Comparison of ENCODE assay signal across 21 cellular contexts in the genomic region with DNA sequence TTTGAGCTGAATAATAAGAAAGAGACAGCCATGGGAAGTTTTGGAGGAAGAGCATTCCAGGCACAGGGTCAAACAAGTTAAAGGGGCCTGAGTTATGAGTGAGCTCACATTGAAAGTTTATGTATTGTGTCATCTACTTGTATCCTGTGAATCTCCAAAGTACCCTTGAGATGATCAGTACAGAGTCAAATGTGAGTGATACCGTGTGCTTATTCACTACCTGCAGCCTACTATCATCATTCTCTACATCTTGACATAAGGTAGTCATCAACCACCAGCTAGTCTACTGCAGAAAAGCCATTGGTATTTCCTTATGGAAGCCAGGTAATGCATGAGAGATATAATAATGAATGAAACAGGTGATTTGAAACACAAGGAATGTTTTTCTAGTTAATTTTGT. TPM values are rescaled to one million over a fixed set of nuclear protein-coding genes. Genes with fewer than 3 reads are reported as not detected.
A peak's percentile ranks its signal among the peaks of the same experiment; 100 is the strongest.
DNase-seq lines count a peak whose midpoint lies in the region; FAIRE-seq and TF ChIP-seq lines count a peak whose summit lies in the region.
"Had no signal": no experiment of that assay in that cellular context is flagged by ENCODE, and none has a peak within 500 bp of the region (broad histone marks: within the 10 kb centered on the region; RNA-seq: fewer than 3 reads in every experiment).

No MANE protein-coding gene starts in this region.

- no peak overlapping the region for H3K9ac ChIP-seq in keratinocyte (ENCODE audit: control insufficient read depth, extremely low read depth, insufficient read depth, low read length)
- H3K9ac ChIP-seq: GM23248 had no signal

- H3K4me3 ChIP-seq in keratinocyte (ENCODE audit: control insufficient read depth in 2 of 3, extremely low read depth in 1 of 3, insufficient read depth in 2 of 3, low read depth in 1 of 3, low read length in 3 of 3) (no peak overlapping the region), osteoblast (ENCODE audit: insufficient read depth, low read length) (no peak overlapping the region)
- H3K4me3 ChIP-seq: A549, GM23248 had no signal

- peak overlapping the region; percentile 61 for H3K27ac Mint-ChIP-seq in dendritic cell treated with granulocyte-macrophage colony-stimulating factor and Interleukin-4, amounts not matched to agents 40 ng/mL and 50 ng/mL, for 4 days

- H3K27me3 ChIP-seq in keratinocyte (ENCODE audit: control insufficient read depth, extremely low read depth, insufficient read depth, low read length): no peaks in the 10 kb centered on the region
- H3K27me3 ChIP-seq in osteoblast (ENCODE audit: insufficient read depth, low read length): peaks cover 16% of the 10 kb centered on the region

- no peak overlapping the region for H3K4me3 Mint-ChIP-seq in dendritic cell treated with granulocyte-macrophage colony-stimulating factor and Interleukin-4, amounts not matched to agents 40 ng/mL and 50 ng/mL, for 4 days

- H4K20me1 ChIP-seq in keratinocyte (ENCODE audit: control insufficient read depth, extremely low read depth, insufficient read depth, low read length) (no peaks in the 10 kb centered on the region), osteoblast (ENCODE audit: insufficient read depth, low read length) (no peaks in the 10 kb centered on the region)

- H3K36me3 ChIP-seq in keratinocyte (ENCODE audit: control insufficient read depth in 2 of 2, extremely low read depth in 1 of 2, insufficient read depth in 2 of 2, low read length in 2 of 2) (no peaks in the 10 kb centered on the region), osteoblast (ENCODE audit: insufficient read depth, low read length) (no peaks in the 10 kb centered on the region)
- H3K36me3 ChIP-seq: BE2C had no signal

- no peaks in the 10 kb centered on the region for H3K9me1 ChIP-seq in keratinocyte (ENCODE audit: control insufficient read depth, extremely low read depth, insufficient read depth, low read length)

- peaks cover 52% of the 10 kb centered on the region for H3K4me1 ChIP-seq in keratinocyte (ENCODE audit: control insufficient read depth, extremely low read depth, insufficient read depth, low read length)
- peaks cover 24% of the 10 kb centered on the region for H3K4me1 ChIP-seq in osteoblast (ENCODE audit: insufficient read depth, low read length)
- H3K4me1 ChIP-seq: A549, BE2C had no signal

- peaks cover 8% of the 10 kb centered on the region for H3K79me2 ChIP-seq in keratinocyte (ENCODE audit: control insufficient read depth, insufficient read depth, low read length)
- peaks cover 10% of the 10 kb centered on the region for H3K79me2 ChIP-seq in osteoblast (ENCODE audit: insufficient read depth, low read length)

- CTCF ChIA-PET in RWPE1 (lab: Yijun Ruan, JAX): interaction anchor here (0.6 kb wide), 2 partner anchors 51 to 336 kb away, joined by 3 read pairs; no protein-coding TSS in a partner anchor

- FAIRE-seq in keratinocyte (lab: Jason Lieb, UNC): peak; percentile 93
- FAIRE-seq: A549, D721Med, H54, HepG2, HTR-8/SVneo had no signal

- H3K4me2 ChIP-seq in keratinocyte (ENCODE audit: control insufficient read depth, extremely low read depth, insufficient read depth, low read depth, low read length) (no peak overlapping the region), osteoblast (ENCODE audit: insufficient read depth, low read length) (no peak overlapping the region)
- H3K4me2 ChIP-seq: A549 had no signal

- H3K9me3 ChIP-seq in keratinocyte (ENCODE audit: control insufficient read depth, low read depth, low read length) (no peaks in the 10 kb centered on the region), osteoblast (ENCODE audit: low read depth, low read length) (no peaks in the 10 kb centered on the region)
- H3K9me3 ChIP-seq: A549, BE2C had no signal

- peaks cover 4% of the 10 kb centered on the region for H3K27me3 Mint-ChIP-seq in dendritic cell treated with granulocyte-macrophage colony-stimulating factor and Interleukin-4, amounts not matched to agents 40 ng/mL and 50 ng/mL, for 4 days

- H3K36me3 Mint-ChIP-seq in dendritic cell treated with granulocyte-macrophage colony-stimulating factor and Interleukin-4, amounts not matched to agents 40 ng/mL and 50 ng/mL, for 4 days (ENCODE audit: low read depth): peaks cover 19% of the 10 kb centered on the region

- DNase-seq in RWPE1 (ENCODE audit: low spot score) (peak; percentile 15), keratinocyte (ENCODE audit: low read depth, low spot score) (peak; percentile 75), SKM-1 (lab: John Stamatoyannopoulos, UW; ENCODE audit: unreplicated experiment) (no peak), osteoblast (ENCODE audit: insufficient read length, low spot score, missing footprints) (no peak), 8988T (no peak)
- DNase-seq in stimulated activated CD4-positive, alpha-beta T cell treated with anti-CD3 and anti-CD28 coated beads, Interleukin-2, amount 100 ng/mL, for 48 hours: no peak
- DNase-seq: BE2C; CD4-positive, alpha-beta memory T cell; DMS153; DMS79 treated with DMSO at 0.1 percent for 48 hours; EL; GDM1; GM23248 had no signal

- peaks cover 30% of the 10 kb centered on the region for H3K4me1 Mint-ChIP-seq in dendritic cell treated with granulocyte-macrophage colony-stimulating factor and Interleukin-4, amounts not matched to agents 40 ng/mL and 50 ng/mL, for 4 days (ENCODE audit: low read depth)

- no peak overlapping the region for H3K27ac ChIP-seq in RWPE1
- H3K27ac ChIP-seq in keratinocyte (ENCODE audit: control insufficient read depth, insufficient read depth, low read length): peak overlapping the region; percentile 57
- no peak overlapping the region for H3K27ac ChIP-seq in osteoblast (ENCODE audit: low read depth, low read length)
- H3K27ac ChIP-seq: A549, C4-2B, GM23248 had no signal

- H3K9me3 Mint-ChIP-seq in dendritic cell treated with granulocyte-macrophage colony-stimulating factor and Interleukin-4, amounts not matched to agents 40 ng/mL and 50 ng/mL, for 4 days: no peaks in the 10 kb centered on the region
- H3K9me3 Mint-ChIP-seq: CD4-positive, alpha-beta memory T cell had no signal

- H2AFZ ChIP-seq in keratinocyte (ENCODE audit: control insufficient read depth, low read length): no peak overlapping the region
- H2AFZ ChIP-seq in osteoblast (ENCODE audit: low read length): no peak overlapping the region
- H2AFZ ChIP-seq: GM23248 had no signal

- dilution Hi-C loops in keratinocyte (cut with MboI; ENCODE audit: extremely low pct_ligation_motif_present, low sequenced_read_pairs): no loop called here

- POLR2A ChIA-PET in RWPE1 (lab: Yijun Ruan, JAX; ENCODE audit: low non-redundant PET): no interaction called here

- intact Hi-C loops in dendritic cell treated with granulocyte-macrophage colony-stimulating factor and Interleukin-4, amounts not matched to agents 40 ng/mL and 50 ng/mL, for 4 days (cut with micrococcal nuclease): loop anchor here (5.0 kb wide), 1 partner anchor 222 kb away; no protein-coding TSS in a partner anchor

- TF ChIP-seq CTCF in RWPE1 (conservative IDR thresholded peaks at IDR 0.05; ENCODE audit: low read depth) (no peak), keratinocyte (optimal IDR thresholded peaks at IDR 0.05 in 1 of 3, IDR thresholded peaks at IDR 0.05 in 1 of 3, conservative IDR thresholded peaks at IDR 0.05 in 1 of 3; ENCODE audit: extremely low read depth in 1 of 3, insufficient read depth in 2 of 3, low read length in 3 of 3) (no peak), osteoblast (IDR thresholded peaks at IDR 0.05; ENCODE audit: extremely low read depth, low read depth, low read length) (no peak)

RNA-seq across cellular contexts. Expression of a gene that starts 3.0 kb away (rescaled TPM):
- polyA plus RNA-seq in keratinocyte: 8.9 to 18.9 TPM (median 18.2 TPM) in 3 replicates
- 2.1 TPM for polyA plus RNA-seq in keratinocyte (2011; ENCODE audit: low read depth)
- polyA plus RNA-seq in keratinocyte (2011; cell fraction: cytosol; rRNA removed): 14.5 and 22.9 TPM in 2 replicates
- polyA plus RNA-seq in keratinocyte (2011; cell fraction: nucleus; rRNA removed): 15.1 and 18.9 TPM in 2 replicates
- polyA plus RNA-seq in keratinocyte (2012; ENCODE audit: low replicate concordance): 6.3 and 28.6 TPM in 2 replicates
- polyA minus RNA-seq in keratinocyte: 12.8 to 25.6 TPM (median 19.9 TPM) in 3 replicates
- polyA minus RNA-seq in keratinocyte (2011; cell fraction: cytosol; rRNA and poly(A)+ RNA removed): 34.7 TPM
- polyA minus RNA-seq in keratinocyte (2011; cell fraction: nucleus; rRNA and poly(A)+ RNA removed): 17.6 and 27.0 TPM in 2 replicates
- 29.0 and 56.0 TPM in 2 replicates for total RNA-seq in osteoblast
- total RNA-seq: HepG2 had no signal
- polyA plus RNA-seq: HepG2 had no signal

RNA-seq across cellular contexts. Expression of a gene that starts 59.1 kb away (rescaled TPM):
- not detected in 3 replicates for polyA plus RNA-seq in keratinocyte
- not detected for polyA plus RNA-seq in keratinocyte (2011; ENCODE audit: low read depth)
- not detected in 2 replicates for polyA plus RNA-seq in keratinocyte (2011; cell fraction: cytosol; rRNA removed)
- polyA plus RNA-seq in keratinocyte (2011; cell fraction: nucleus; rRNA removed): not detected in 2 replicates
- polyA plus RNA-seq in keratinocyte (2012; ENCODE audit: low replicate concordance): not detected in 2 replicates
- not detected in 3 replicates for polyA minus RNA-seq in keratinocyte
- polyA minus RNA-seq in keratinocyte (2011; cell fraction: cytosol; rRNA and poly(A)+ RNA removed): not detected
- not detected in 2 replicates for polyA minus RNA-seq in keratinocyte (2011; cell fraction: nucleus; rRNA and poly(A)+ RNA removed)
- total RNA-seq in osteoblast: not detected in 2 replicates
- total RNA-seq: CD4-positive, alpha-beta memory T cell; GM23248; HepG2 had no signal
- polyA plus RNA-seq: A549; AG04450; CD4-positive, alpha-beta memory T cell; GM23248; HepG2 had no signal

Comparison
In these comparisons a context has a peak if more than half of its experiments do, and no peak if none do; other contexts are left out.
1. DNase-seq: peak in RWPE1 (single experiment) and keratinocyte (single experiment); none in stimulated activated CD4-positive, alpha-beta T cell treated with anti-CD3 and anti-CD28 coated beads, Interleukin-2, amount 100 ng/mL, for 48 hours (0 of 2), SKM-1 (single experiment), osteoblast (single experiment) and 8988T (single experiment).